ENCODE assay signal across 14 cellular contexts in genomic region chr18:47418746-47419145, GRCh38.
DNase-seq lines count a peak whose midpoint lies in the region; ATAC-seq and TF ChIP-seq lines count a peak whose summit lies in the region.
"Had no signal": no experiment of that assay in that cellular context is flagged by ENCODE, and none has a peak within 500 bp of the region (broad histone marks: within the 10 kb centered on the region; RNA-seq: fewer than 3 reads in every experiment).

No MANE protein-coding gene starts in this region.

- H3K27me3 ChIP-seq in skeletal muscle satellite cell (ENCODE audit: control insufficient read depth, insufficient read depth, low read length) = no peaks in the 10 kb centered on the region

- peak; percentile 57 for DNase-seq in EL
- peak; percentile 49 for DNase-seq in MV-4-11 (lab: John Stamatoyannopoulos, UW)
- DNase-seq in fibroblast of villous mesenchyme (ENCODE audit: low read depth) = peak; percentile 14
- DNase-seq in iPS-NIHi11 (ENCODE audit: low spot score) = no peak
- DNase-seq in substantia nigra (lab: John Stamatoyannopoulos, UW) = no peak
- DNase-seq: activated CD4-positive, alpha-beta T cell treated with anti-CD3 and anti-CD28 coated beads, Interleukin-2, amount 50 U/mL, for 48 hours; activated T-cell treated with anti-CD3 and anti-CD28 coated beads, Interleukin-2, amount 50 U/mL, for 48 hours; CD4-positive, alpha-beta memory T cell; heart right ventricle had no signal

- peaks cover 19% of the 10 kb centered on the region for H3K4me1 ChIP-seq in skeletal muscle satellite cell (ENCODE audit: control insufficient read depth, insufficient read depth, low read length)
- H3K4me1 ChIP-seq: heart right ventricle, parathyroid adenoma had no signal

- H3K4me2 ChIP-seq in skeletal muscle satellite cell (ENCODE audit: low read length) = peak overlapping the region; percentile 4

- TF ChIP-seq CTCF in fibroblast of villous mesenchyme (IDR thresholded peaks at IDR 0.05; ENCODE audit: insufficient read depth, low read depth, low read length) = no peak

- no peaks in the 10 kb centered on the region for H3K36me3 ChIP-seq in skeletal muscle satellite cell (ENCODE audit: insufficient read depth, low read length)
- H3K36me3 ChIP-seq: heart right ventricle had no signal

- H3K9me3 ChIP-seq in skeletal muscle satellite cell (replicated peaks; ENCODE audit: low read length) = no peaks in the 10 kb centered on the region
- H3K9me3 ChIP-seq: heart right ventricle had no signal

- H3K9ac ChIP-seq in skeletal muscle satellite cell (ENCODE audit: low read depth, low read length) = no peak overlapping the region
- H3K9ac ChIP-seq: parathyroid adenoma had no signal

- H3K27ac ChIP-seq in substantia nigra (ENCODE audit: low read depth, low read length, poor library complexity, severe bottlenecking) = no peak overlapping the region
- H3K27ac ChIP-seq: heart right ventricle, parathyroid adenoma, SK-N-MC had no signal

- no peak overlapping the region for H3K4me3 ChIP-seq in fibroblast of villous mesenchyme (ENCODE audit: low read depth, low read length)
- no peak overlapping the region for H3K4me3 ChIP-seq in skeletal muscle satellite cell (ENCODE audit: low read length)
- H3K4me3 ChIP-seq: heart right ventricle, SK-N-MC had no signal

- ATAC-seq in HG02798 (IDR thresholded peaks at IDR 0.05; ENCODE audit: poor library complexity, unreplicated experiment) (no peak), GM18873 (IDR thresholded peaks at IDR 0.05; ENCODE audit: low FRiP score, unreplicated experiment) (no peak)
- ATAC-seq: heart right ventricle had no signal

Comparison
In these comparisons a context has a peak if more than half of its experiments do, and no peak if none do; other contexts are left out.
1. DNase-seq: peak in EL (single experiment), MV-4-11 (single experiment) and fibroblast of villous mesenchyme (single experiment); none in iPS-NIHi11 (single experiment) and substantia nigra (0 of 49).